8 cellular contexts compared by ENCODE assay signal in genomic region chr4:170138580-170139194, GRCh38. TPM values are rescaled to one million over a fixed set of nuclear protein-coding genes. Genes with fewer than 3 reads are reported as not detected.
DNase-seq lines count a peak whose midpoint lies in the region; ATAC-seq and TF ChIP-seq lines count a peak whose summit lies in the region.

No MANE protein-coding gene starts in this region.

- H3K9ac ChIP-seq in Karpas-422 (ENCODE audit: low read length) = no peak overlapping the region

- H3K4me3 ChIP-seq in Karpas-422 (ENCODE audit: low read length) = no peak overlapping the region
- no peak overlapping the region for H3K4me3 ChIP-seq in fibroblast of pulmonary artery (replicated peaks; ENCODE audit: low read depth, low read length)
- H3K4me3 ChIP-seq in testis = no peak overlapping the region

- no peak overlapping the region for H2AFZ ChIP-seq in Karpas-422 (ENCODE audit: low read length)

- H3K27me3 ChIP-seq in Karpas-422 (ENCODE audit: low read length) (no peaks in the 10 kb centered on the region), testis (no peaks in the 10 kb centered on the region)

- no peaks in the 10 kb centered on the region for H3K36me3 ChIP-seq in Karpas-422 (ENCODE audit: insufficient read depth, low read length)
- no peaks in the 10 kb centered on the region for H3K36me3 ChIP-seq in testis (ENCODE audit: low read depth, missing control alignments)

- H3K9me2 ChIP-seq in Karpas-422 (replicated peaks; ENCODE audit: insufficient read depth, low read length) = no peaks in the 10 kb centered on the region

- H4K20me1 ChIP-seq in Karpas-422 (ENCODE audit: insufficient read depth, low read depth, low read length) = no peaks in the 10 kb centered on the region

- intact Hi-C loops in testis (cut with DNase I; ENCODE audit: low total_unique reads) = no loop called here

- DNase-seq in ELR (ENCODE audit: low read depth) (peak; percentile 77), Karpas-422 (peak; percentile 84), RPMI7951 (ENCODE audit: low read depth) (peak; percentile 60), activated T-helper 1 cell treated with Interleukin-2 at 50 U/mL for 16 hours (ENCODE audit: low read depth) (peak; percentile 11), fibroblast of pulmonary artery (ENCODE audit: low read depth) (peak; percentile 86), nucleus accumbens (lab: John Stamatoyannopoulos, UW) (peak in 51 of 56 donors; percentile 1 to 87 (median 43)), testis (peak; percentile 90)

- H3K4me1 ChIP-seq in Karpas-422 (ENCODE audit: low read length) (no peaks in the 10 kb centered on the region), testis (no peaks in the 10 kb centered on the region)

- H3K9me3 ChIP-seq in Karpas-422 (ENCODE audit: low read length) (no peaks in the 10 kb centered on the region), testis (no peaks in the 10 kb centered on the region)

- peak; percentile 95 for ATAC-seq in GM21825 (IDR thresholded peaks at IDR 0.05; ENCODE audit: unreplicated experiment)

- H3K79me2 ChIP-seq in Karpas-422 (ENCODE audit: low read length) = no peaks in the 10 kb centered on the region

- no peak for TF ChIP-seq POLR2A in testis (IDR thresholded peaks at IDR 0.05)

- H3K27ac ChIP-seq in Karpas-422 (ENCODE audit: low read length) (no peak overlapping the region), testis (no peak overlapping the region)

- no peak overlapping the region for H3K4me2 ChIP-seq in Karpas-422 (ENCODE audit: low read depth, low read length, poor library complexity, severe bottlenecking)

- WGBS in testis, 2 donors = 4 to 5% methylated on average over 15 of the region's 15 CpGs

- peak; percentile 82 for TF ChIP-seq CTCF in fibroblast of pulmonary artery (IDR thresholded peaks at IDR 0.05; ENCODE audit: low read length, missing control alignments)
- TF ChIP-seq CTCF in testis (IDR thresholded peaks at IDR 0.05) = peak in 2 of 3 experiments; percentile 53 to 72

RNA-seq across cellular contexts. Expression of gene AADAT, which starts 48.9 kb away (rescaled TPM):
- not detected in 2 replicates for total RNA-seq in Karpas-422 (2014; rRNA removed; shearing (Covaris generic); ENCODE audit: low replicate concordance)
- 3.4 and 4.7 TPM in 2 replicates for total RNA-seq in RPMI7951 (2014; rRNA removed; shearing (Covaris generic))
- total RNA-seq in testis = 10 to 100 TPM; 10.7 to 29.4 TPM
- polyA plus RNA-seq in testis (ENCODE audit: insufficient read depth, low read depth, low replicate concordance) = 9.3 TPM

Comparison
In these comparisons a context has a peak if more than half of its experiments do, and no peak if none do; other contexts are left out.
1. DNase-seq: peak in every context shown above with its lines; median percentile 90 in testis; 86 in fibroblast of pulmonary artery; 84 in Karpas-422; 77 in ELR; 60 in RPMI7951; 43 in nucleus accumbens; 11 in activated T-helper 1 cell treated with Interleukin-2 at 50 U/mL for 16 hours.